Comparison of ENCODE assay signal across 1 cellular context in the genomic region with DNA sequence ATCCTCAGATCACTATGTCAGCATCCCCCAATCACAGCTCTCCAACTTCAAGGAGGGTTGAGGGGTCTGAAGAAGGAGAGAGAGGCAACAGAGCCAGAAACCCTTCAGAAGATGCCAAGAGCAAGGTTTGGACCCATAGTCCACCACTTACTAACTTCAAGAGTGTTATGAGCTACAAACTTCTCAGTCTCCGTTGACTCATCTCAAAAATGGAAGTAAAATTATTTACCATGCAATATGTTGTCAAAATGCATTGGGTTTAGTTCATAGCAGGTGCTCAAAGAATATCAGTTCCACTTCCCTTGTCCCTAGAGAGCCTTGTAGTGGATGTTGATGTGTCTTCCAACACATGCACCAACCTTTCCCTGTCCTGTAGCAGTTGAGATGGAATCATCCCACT.
TF ChIP-seq lines count a peak whose summit lies in the region.

No MANE protein-coding gene starts in this region.

TF ChIP-seq in GM23338, 12 proteins besides CTCF, POLR2A, EP300 and RAD21 (continued from another document):
- TF ChIP-seq, protein P1, sequence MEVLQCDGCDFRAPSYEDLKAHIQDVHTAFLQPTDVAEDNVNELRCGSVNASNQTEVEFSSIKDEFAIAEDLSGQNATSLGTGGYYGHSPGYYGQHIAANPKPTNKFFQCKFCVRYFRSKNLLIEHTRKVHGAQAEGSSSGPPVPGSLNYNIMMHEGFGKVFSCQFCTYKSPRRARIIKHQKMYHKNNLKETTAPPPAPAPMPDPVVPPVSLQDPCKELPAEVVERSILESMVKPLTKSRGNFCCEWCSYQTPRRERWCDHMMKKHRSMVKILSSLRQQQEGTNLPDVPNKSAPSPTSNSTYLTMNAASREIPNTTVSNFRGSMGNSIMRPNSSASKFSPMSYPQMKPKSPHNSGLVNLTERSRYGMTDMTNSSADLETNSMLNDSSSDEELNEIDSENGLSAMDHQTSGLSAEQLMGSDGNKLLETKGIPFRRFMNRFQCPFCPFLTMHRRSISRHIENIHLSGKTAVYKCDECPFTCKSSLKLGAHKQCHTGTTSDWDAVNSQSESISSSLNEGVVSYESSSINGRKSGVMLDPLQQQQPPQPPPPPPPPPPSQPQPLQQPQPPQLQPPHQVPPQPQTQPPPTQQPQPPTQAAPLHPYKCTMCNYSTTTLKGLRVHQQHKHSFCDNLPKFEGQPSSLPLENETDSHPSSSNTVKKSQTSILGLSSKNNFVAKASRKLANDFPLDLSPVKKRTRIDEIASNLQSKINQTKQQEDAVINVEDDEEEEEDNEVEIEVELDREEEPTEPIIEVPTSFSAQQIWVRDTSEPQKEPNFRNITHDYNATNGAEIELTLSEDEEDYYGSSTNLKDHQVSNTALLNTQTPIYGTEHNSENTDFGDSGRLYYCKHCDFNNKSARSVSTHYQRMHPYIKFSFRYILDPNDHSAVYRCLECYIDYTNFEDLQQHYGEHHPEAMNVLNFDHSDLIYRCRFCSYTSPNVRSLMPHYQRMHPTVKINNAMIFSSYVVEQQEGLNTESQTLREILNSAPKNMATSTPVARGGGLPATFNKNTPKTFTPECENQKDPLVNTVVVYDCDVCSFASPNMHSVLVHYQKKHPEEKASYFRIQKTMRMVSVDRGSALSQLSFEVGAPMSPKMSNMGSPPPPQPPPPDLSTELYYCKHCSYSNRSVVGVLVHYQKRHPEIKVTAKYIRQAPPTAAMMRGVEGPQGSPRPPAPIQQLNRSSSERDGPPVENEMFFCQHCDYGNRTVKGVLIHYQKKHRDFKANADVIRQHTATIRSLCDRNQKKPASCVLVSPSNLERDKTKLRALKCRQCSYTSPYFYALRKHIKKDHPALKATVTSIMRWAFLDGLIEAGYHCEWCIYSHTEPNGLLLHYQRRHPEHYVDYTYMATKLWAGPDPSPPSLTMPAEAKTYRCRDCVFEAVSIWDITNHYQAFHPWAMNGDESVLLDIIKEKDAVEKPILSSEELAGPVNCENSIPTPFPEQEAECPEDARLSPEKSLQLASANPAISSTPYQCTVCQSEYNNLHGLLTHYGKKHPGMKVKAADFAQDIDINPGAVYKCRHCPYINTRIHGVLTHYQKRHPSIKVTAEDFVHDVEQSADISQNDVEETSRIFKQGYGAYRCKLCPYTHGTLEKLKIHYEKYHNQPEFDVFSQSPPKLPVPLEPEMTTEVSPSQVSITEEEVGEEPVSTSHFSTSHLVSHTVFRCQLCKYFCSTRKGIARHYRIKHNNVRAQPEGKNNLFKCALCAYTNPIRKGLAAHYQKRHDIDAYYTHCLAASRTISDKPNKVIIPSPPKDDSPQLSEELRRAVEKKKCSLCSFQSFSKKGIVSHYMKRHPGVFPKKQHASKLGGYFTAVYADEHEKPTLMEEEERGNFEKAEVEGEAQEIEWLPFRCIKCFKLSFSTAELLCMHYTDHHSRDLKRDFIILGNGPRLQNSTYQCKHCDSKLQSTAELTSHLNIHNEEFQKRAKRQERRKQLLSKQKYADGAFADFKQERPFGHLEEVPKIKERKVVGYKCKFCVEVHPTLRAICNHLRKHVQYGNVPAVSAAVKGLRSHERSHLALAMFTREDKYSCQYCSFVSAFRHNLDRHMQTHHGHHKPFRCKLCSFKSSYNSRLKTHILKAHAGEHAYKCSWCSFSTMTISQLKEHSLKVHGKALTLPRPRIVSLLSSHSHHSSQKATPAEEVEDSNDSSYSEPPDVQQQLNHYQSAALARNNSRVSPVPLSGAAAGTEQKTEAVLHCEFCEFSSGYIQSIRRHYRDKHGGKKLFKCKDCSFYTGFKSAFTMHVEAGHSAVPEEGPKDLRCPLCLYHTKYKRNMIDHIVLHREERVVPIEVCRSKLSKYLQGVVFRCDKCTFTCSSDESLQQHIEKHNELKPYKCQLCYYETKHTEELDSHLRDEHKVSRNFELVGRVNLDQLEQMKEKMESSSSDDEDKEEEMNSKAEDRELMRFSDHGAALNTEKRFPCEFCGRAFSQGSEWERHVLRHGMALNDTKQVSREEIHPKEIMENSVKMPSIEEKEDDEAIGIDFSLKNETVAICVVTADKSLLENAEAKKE (CRISPR knock-in tag; IDR thresholded peaks at IDR 0.05), result no peak
- TF ChIP-seq CREB1 (CRISPR knock-in tag; IDR thresholded peaks at IDR 0.05; ENCODE audit: low read depth) (no peak), POLR2AphosphoS5 (IDR thresholded peaks at IDR 0.05; ENCODE audit: low read depth) (no peak)
- TF ChIP-seq, protein P2, sequence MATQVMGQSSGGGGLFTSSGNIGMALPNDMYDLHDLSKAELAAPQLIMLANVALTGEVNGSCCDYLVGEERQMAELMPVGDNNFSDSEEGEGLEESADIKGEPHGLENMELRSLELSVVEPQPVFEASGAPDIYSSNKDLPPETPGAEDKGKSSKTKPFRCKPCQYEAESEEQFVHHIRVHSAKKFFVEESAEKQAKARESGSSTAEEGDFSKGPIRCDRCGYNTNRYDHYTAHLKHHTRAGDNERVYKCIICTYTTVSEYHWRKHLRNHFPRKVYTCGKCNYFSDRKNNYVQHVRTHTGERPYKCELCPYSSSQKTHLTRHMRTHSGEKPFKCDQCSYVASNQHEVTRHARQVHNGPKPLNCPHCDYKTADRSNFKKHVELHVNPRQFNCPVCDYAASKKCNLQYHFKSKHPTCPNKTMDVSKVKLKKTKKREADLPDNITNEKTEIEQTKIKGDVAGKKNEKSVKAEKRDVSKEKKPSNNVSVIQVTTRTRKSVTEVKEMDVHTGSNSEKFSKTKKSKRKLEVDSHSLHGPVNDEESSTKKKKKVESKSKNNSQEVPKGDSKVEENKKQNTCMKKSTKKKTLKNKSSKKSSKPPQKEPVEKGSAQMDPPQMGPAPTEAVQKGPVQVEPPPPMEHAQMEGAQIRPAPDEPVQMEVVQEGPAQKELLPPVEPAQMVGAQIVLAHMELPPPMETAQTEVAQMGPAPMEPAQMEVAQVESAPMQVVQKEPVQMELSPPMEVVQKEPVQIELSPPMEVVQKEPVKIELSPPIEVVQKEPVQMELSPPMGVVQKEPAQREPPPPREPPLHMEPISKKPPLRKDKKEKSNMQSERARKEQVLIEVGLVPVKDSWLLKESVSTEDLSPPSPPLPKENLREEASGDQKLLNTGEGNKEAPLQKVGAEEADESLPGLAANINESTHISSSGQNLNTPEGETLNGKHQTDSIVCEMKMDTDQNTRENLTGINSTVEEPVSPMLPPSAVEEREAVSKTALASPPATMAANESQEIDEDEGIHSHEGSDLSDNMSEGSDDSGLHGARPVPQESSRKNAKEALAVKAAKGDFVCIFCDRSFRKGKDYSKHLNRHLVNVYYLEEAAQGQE (IDR thresholded peaks at IDR 0.05; ENCODE audit: unreplicated experiment), result no peak
TF ChIP-seq in GM23338: peak in this region for 0.
